In genomic region chr1:30777060-30777905, GRCh38 we compare ENCODE assay signal across 18 cellular contexts. TPM values are rescaled to one million over a fixed set of nuclear protein-coding genes. Genes with fewer than 3 reads are reported as not detected.
A peak's percentile ranks its signal among the peaks of the same experiment; 100 is the strongest.
DNase-seq lines count a peak whose midpoint lies in the region; ATAC-seq and TF ChIP-seq lines count a peak whose summit lies in the region.
"Had no signal": no experiment of that assay in that cellular context is flagged by ENCODE, and none has a peak within 500 bp of the region (broad histone marks: within the 10 kb centered on the region; RNA-seq: fewer than 3 reads in every experiment).

No MANE protein-coding gene starts in this region.

- WGBS in neuronal stem cell (ENCODE audit: extremely low coverage in 2 of 2, insufficient read length in 2 of 2, insufficient replicate concordance in 1 of 2), 2 donors = no CpG with 5 or more reads among the region's 23 CpGs

- CTCF ChIA-PET in RWPE1 (lab: Yijun Ruan, JAX) = interaction anchor here (0.5 to 3.4 kb wide), 3 partner anchors 8 to 57 kb away, joined by 3 to 63 read pairs (median 3); no protein-coding TSS in a partner anchor

- no peaks in the 10 kb centered on the region for H3K79me1 ChIP-seq in neuronal stem cell (ENCODE audit: low read depth, low read length)

- peak overlapping the region; percentile 57 for H2AK5ac ChIP-seq in neuronal stem cell (ENCODE audit: low read depth, low read length)

- H3K9me3 Mint-ChIP-seq in activated T-helper 2 cell treated with anti-CD3 and anti-CD28 coated beads, Interferon-gamma antibody, Interleukin-2, Interleukin-4, amounts not matched to agents 10 μg/mL and 5 μg/mL and 100 μg/mL, durations not matched to agents 14 hours and 24 hours and 36 hours = no peaks in the 10 kb centered on the region
- H3K9me3 Mint-ChIP-seq in naive thymus-derived CD8-positive, alpha-beta T cell = no peaks in the 10 kb centered on the region

- no peaks in the 10 kb centered on the region; the same call in 1 of the 2 replicates for H4K20me1 ChIP-seq in BLaER1

- H3K9me3 ChIP-seq in BLaER1 = no peaks in the 10 kb centered on the region
- H3K9me3 ChIP-seq in neuronal stem cell (replicated peaks in 1 of 2; ENCODE audit: control insufficient read depth in 2 of 2, insufficient read depth in 1 of 2, low read depth in 1 of 2, low read length in 2 of 2) = no peaks in the 10 kb centered on the region

- no peak overlapping the region for H3K4ac ChIP-seq in neuronal stem cell (ENCODE audit: low read length)

- no peak overlapping the region for H2BK120ac ChIP-seq in neuronal stem cell (ENCODE audit: low read depth, low read length)

- H3K4me1 Mint-ChIP-seq in activated T-helper 2 cell treated with anti-CD3 and anti-CD28 coated beads, Interferon-gamma antibody, Interleukin-2, Interleukin-4, amounts not matched to agents 10 μg/mL and 5 μg/mL and 100 μg/mL, durations not matched to agents 14 hours and 24 hours and 36 hours (ENCODE audit: low read depth) = peaks cover 15% of the 10 kb centered on the region
- H3K4me1 Mint-ChIP-seq in naive thymus-derived CD8-positive, alpha-beta T cell = peaks cover 10 to 30% (median 15%) of the 10 kb centered on the region in 4 donors

- H3K9ac ChIP-seq in BLaER1 (no peak overlapping the region), neuronal stem cell (ENCODE audit: low read depth, low read length, poor library complexity) (no peak overlapping the region)

- H3K27ac Mint-ChIP-seq in activated T-helper 2 cell treated with anti-CD3 and anti-CD28 coated beads, Interferon-gamma antibody, Interleukin-2, Interleukin-4, amounts not matched to agents 10 μg/mL and 5 μg/mL and 100 μg/mL, durations not matched to agents 14 hours and 24 hours and 36 hours = no peak overlapping the region
- H3K27ac Mint-ChIP-seq in naive thymus-derived CD8-positive, alpha-beta T cell = no peak overlapping the region

- peak overlapping the region; percentile 13 for H2AFZ ChIP-seq in neuronal stem cell (ENCODE audit: low read length)

- no peaks in the 10 kb centered on the region for H3K27me3 Mint-ChIP-seq in activated T-helper 2 cell treated with anti-CD3 and anti-CD28 coated beads, Interferon-gamma antibody, Interleukin-2, Interleukin-4, amounts not matched to agents 10 μg/mL and 5 μg/mL and 100 μg/mL, durations not matched to agents 14 hours and 24 hours and 36 hours (ENCODE audit: low read depth)
- no peaks in the 10 kb centered on the region for H3K27me3 Mint-ChIP-seq in naive thymus-derived CD8-positive, alpha-beta T cell

- peak overlapping the region; percentile 56 for H2BK15ac ChIP-seq in neuronal stem cell (ENCODE audit: low read length)

- no peak overlapping the region for H3K4me3 ChIP-seq in BLaER1
- no peak overlapping the region for H3K4me3 ChIP-seq in coronary artery
- H3K4me3 ChIP-seq in neuronal stem cell (ENCODE audit: low read length in 2 of 2) = no peak overlapping the region

- H2BK12ac ChIP-seq in neuronal stem cell (ENCODE audit: low read length) = no peak overlapping the region

- H3K4me1 ChIP-seq in BLaER1 (peaks cover 69% of the 10 kb centered on the region), neuronal stem cell (ENCODE audit: control insufficient read depth in 2 of 2, insufficient read depth in 1 of 2, low read depth in 1 of 2, low read length in 2 of 2) (peaks cover 9 to 12% of the 10 kb centered on the region in 2 donors)

- no peak overlapping the region for H4K8ac ChIP-seq in neuronal stem cell (ENCODE audit: low read depth, low read length)

- intact Hi-C loops in activated T-helper 2 cell treated with anti-CD3 and anti-CD28 coated beads, Interferon-gamma antibody, Interleukin-2, Interleukin-4, amounts not matched to agents 10 μg/mL and 5 μg/mL and 100 μg/mL, durations not matched to agents 14 hours and 24 hours and 36 hours (cut with micrococcal nuclease) = no loop called here

- H3K4me3 Mint-ChIP-seq in activated T-helper 2 cell treated with anti-CD3 and anti-CD28 coated beads, Interferon-gamma antibody, Interleukin-2, Interleukin-4, amounts not matched to agents 10 μg/mL and 5 μg/mL and 100 μg/mL, durations not matched to agents 14 hours and 24 hours and 36 hours (ENCODE audit: low read depth) = no peak overlapping the region
- H3K4me3 Mint-ChIP-seq in naive thymus-derived CD8-positive, alpha-beta T cell = no peak overlapping the region

- no peak for DNase-seq in RWPE1 (ENCODE audit: low spot score)
- DNase-seq in coronary artery (ENCODE audit: low spot score) = peak; percentile 72
- DNase-seq in neuronal stem cell (ENCODE audit: low spot score) = no peak
- DNase-seq in activated T-helper 2 cell treated with anti-CD3 and anti-CD28 coated beads, Interferon-gamma antibody, Interleukin-2, Interleukin-4, amounts not matched to agents 10 μg/mL and 5 μg/mL and 100 μg/mL, durations not matched to agents 14 hours and 24 hours and 36 hours (ENCODE audit: low spot score) = no peak
- DNase-seq in GM13977 (ENCODE audit: low spot score) = no peak
- DNase-seq in naive thymus-derived CD8-positive, alpha-beta T cell = no peak
- DNase-seq: ACHN, COR-L47, GF-D8, GOT3, KG1, MV-4-11, NCI-H187, NCI-H2227 treated with DMSO at 0.1 percent for 48 hours, NCI-H82, RPMI8226 had no signal

- no peaks in the 10 kb centered on the region for H3K27me3 ChIP-seq in BLaER1
- H3K27me3 ChIP-seq in neuronal stem cell (ENCODE audit: control insufficient read depth in 3 of 3, insufficient read depth in 3 of 3, low read depth in 1 of 3, low read length in 3 of 3) = no peaks in the 10 kb centered on the region

- POLR2A ChIA-PET in RWPE1 (lab: Yijun Ruan, JAX; ENCODE audit: low non-redundant PET) = no interaction called here
- POLR2A ChIA-PET in naive thymus-derived CD8-positive, alpha-beta T cell (lab: Charles Lee) = interaction anchor here (1.9 to 3.7 kb wide), 5 partner anchors 16 to 57 kb away, joined by 4 to 84 read pairs (median 21); partner anchors contain the start of gene LAPTM5

- H3K27ac ChIP-seq in BLaER1 (peak overlapping the region; percentile 49; the same call in 1 of the 2 replicates), RWPE1 (peak overlapping the region; percentile 16; the same call in 1 of the 2 replicates), coronary artery (no peak overlapping the region), neuronal stem cell (replicated peaks; ENCODE audit: low read length) (no peak overlapping the region)

- H3K18ac ChIP-seq in neuronal stem cell (ENCODE audit: low read length) = no peak overlapping the region

- no peak for ATAC-seq in naive thymus-derived CD8-positive, alpha-beta T cell
- ATAC-seq: HCT116 had no signal

- in situ Hi-C loops in GM13977 (cut with MboI; ENCODE audit: low pct_unique_long_range_greater_than_20kb, low sequenced_read_pairs, unreplicated experiment) = loop anchor here (5.0 kb wide), 1 partner anchor 35 kb away; no protein-coding TSS in a partner anchor

- H3K36me3 ChIP-seq in BLaER1 (no peaks in the 10 kb centered on the region), neuronal stem cell (replicated peaks in 1 of 2; ENCODE audit: control insufficient read depth in 2 of 2, insufficient read depth in 2 of 2, low read length in 2 of 2) (no peaks in the 10 kb centered on the region)

- H3K36me3 Mint-ChIP-seq in activated T-helper 2 cell treated with anti-CD3 and anti-CD28 coated beads, Interferon-gamma antibody, Interleukin-2, Interleukin-4, amounts not matched to agents 10 μg/mL and 5 μg/mL and 100 μg/mL, durations not matched to agents 14 hours and 24 hours and 36 hours (ENCODE audit: low read depth) = no peaks in the 10 kb centered on the region
- H3K36me3 Mint-ChIP-seq in naive thymus-derived CD8-positive, alpha-beta T cell = no peaks in the 10 kb centered on the region

- no peak overlapping the region for H4K91ac ChIP-seq in neuronal stem cell (ENCODE audit: low read depth, low read length, poor library complexity)

- H3K23ac ChIP-seq in neuronal stem cell (ENCODE audit: low read depth, low read length, poor library complexity) = peak overlapping the region; percentile 61

- H2BK5ac ChIP-seq in neuronal stem cell (ENCODE audit: low read length) = no peak overlapping the region

- no peak overlapping the region for H3K14ac ChIP-seq in neuronal stem cell (ENCODE audit: low read length)

- H3K4me2 ChIP-seq in BLaER1 = peak overlapping the region; percentile 59
- H3K4me2 ChIP-seq in neuronal stem cell (ENCODE audit: insufficient read depth, low read length, poor library complexity, severe bottlenecking) = no peak overlapping the region

- TF ChIP-seq CTCF in RWPE1 (conservative IDR thresholded peaks at IDR 0.05; ENCODE audit: low read depth) (no peak), coronary artery (IDR thresholded peaks at IDR 0.05) (no peak), GM13977 (IDR thresholded peaks at IDR 0.05; ENCODE audit: extremely low read depth, insufficient read depth, missing control alignments) (no peak)

RNA-seq across cellular contexts. Expression of gene LAPTM5, which starts 19.7 kb away (rescaled TPM):
- polyA plus RNA-seq in neuronal stem cell (2013, experiment 1 of 2) = 0.15 TPM
- polyA plus RNA-seq in neuronal stem cell (2013, experiment 2 of 2) = 0.10 TPM
- 184 and 189 TPM in 2 replicates for total RNA-seq in activated T-helper 2 cell treated with anti-CD3 and anti-CD28 coated beads, Interferon-gamma antibody, Interleukin-2, Interleukin-4, amounts not matched to agents 10 μg/mL and 5 μg/mL and 100 μg/mL, durations not matched to agents 14 hours and 24 hours and 36 hours
- 100 to 1,000 TPM; 565 to 585 TPM for total RNA-seq in naive thymus-derived CD8-positive, alpha-beta T cell
- polyA plus RNA-seq in naive thymus-derived CD8-positive, alpha-beta T cell = 100 to 1,000 TPM; 534 to 602 (median 561) TPM

RNA-seq across cellular contexts. Expression of gene MATN1, which starts 53.9 kb away (rescaled TPM):
- polyA plus RNA-seq in neuronal stem cell (2013, experiment 1 of 2) = 0.04 TPM
- polyA plus RNA-seq in neuronal stem cell (2013, experiment 2 of 2) = 0.01 TPM
- 0.21 and 0.44 TPM in 2 replicates for total RNA-seq in activated T-helper 2 cell treated with anti-CD3 and anti-CD28 coated beads, Interferon-gamma antibody, Interleukin-2, Interleukin-4, amounts not matched to agents 10 μg/mL and 5 μg/mL and 100 μg/mL, durations not matched to agents 14 hours and 24 hours and 36 hours
- under 1 TPM; 0.47 to 0.96 TPM for total RNA-seq in naive thymus-derived CD8-positive, alpha-beta T cell
- under 1 TPM in 1 of 3 donors, not detected in 2; 0.07 TPM for polyA plus RNA-seq in naive thymus-derived CD8-positive, alpha-beta T cell

Comparison
In these comparisons a context has a peak if more than half of its experiments do, and no peak if none do; other contexts are left out.
1. H3K27ac ChIP-seq: peak in BLaER1 (single experiment) and RWPE1 (single experiment); none in coronary artery (0 of 2) and neuronal stem cell (single experiment).